18 cellular contexts compared by ENCODE assay signal in the genomic region with DNA sequence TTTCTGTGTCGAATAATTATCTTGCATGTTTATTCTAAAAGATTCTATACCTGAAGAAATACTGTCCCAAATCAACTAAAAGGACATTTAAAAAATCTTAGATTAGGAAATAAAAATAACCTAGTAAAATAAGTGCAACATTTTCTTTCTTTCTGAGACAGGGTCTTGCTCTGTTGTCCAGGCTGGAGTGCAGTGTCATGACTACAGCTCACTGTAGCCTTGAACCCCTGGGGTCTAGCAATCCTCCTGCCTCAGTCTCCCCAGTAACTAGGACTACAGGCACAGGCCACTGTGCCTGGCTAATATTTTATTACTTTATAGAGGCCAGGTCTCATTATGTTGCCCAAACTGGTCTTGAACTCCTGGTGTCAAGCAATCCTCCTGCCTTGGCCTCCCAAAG. TPM values are rescaled to one million over a fixed set of nuclear protein-coding genes. Genes with fewer than 3 reads are reported as not detected.
DNase-seq lines count a peak whose midpoint lies in the region; ATAC-seq, FAIRE-seq and TF ChIP-seq lines count a peak whose summit lies in the region.
"Had no signal": no experiment of that assay in that cellular context is flagged by ENCODE, and none has a peak within 500 bp of the region (broad histone marks: within the 10 kb centered on the region; RNA-seq: fewer than 3 reads in every experiment).

No MANE protein-coding gene starts in this region.

- H3K27me3 ChIP-seq in heart left ventricle (no peaks in the 10 kb centered on the region), HepG2 (ENCODE audit: control insufficient read depth in 1 of 2, insufficient read depth in 2 of 2, low read length in 2 of 2) (no peaks in the 10 kb centered on the region), right lobe of liver (no peaks in the 10 kb centered on the region), lower lobe of right lung (ENCODE audit: low read depth) (no peaks in the 10 kb centered on the region)

- 82 to 94% (median 84%) methylated on average over 1 of the region's 1 CpG for WGBS in heart left ventricle, 4 donors
- 100% methylated on average over 1 of the region's 1 CpG for WGBS in HepG2 (ENCODE audit: low lambda C conversion rate)
- WGBS in right lobe of liver (ENCODE audit: insufficient coverage, low coverage, low lambda C conversion rate, missing lambda C conversion rate): 75% methylated on average over 1 of the region's 1 CpG

- peak overlapping the region in 7 of 12 donors; percentile 4 to 66 (median 59) for H3K27ac ChIP-seq in heart left ventricle
- H3K27ac ChIP-seq in HepG2 (ENCODE audit: extremely low read length, insufficient read depth, low read length): no peak overlapping the region
- no peak overlapping the region for H3K27ac ChIP-seq in right lobe of liver
- H3K27ac ChIP-seq in lower lobe of right lung: peak overlapping the region; percentile 51
- H3K27ac ChIP-seq: 22Rv1, A549, C4-2B had no signal

- no peak overlapping the region for H3K4me3 ChIP-seq in heart left ventricle
- no peak overlapping the region for H3K4me3 ChIP-seq in HepG2 (replicated peaks in 1 of 3; ENCODE audit: insufficient read depth in 1 of 3, low read depth in 2 of 3, low read length in 3 of 3)
- no peak overlapping the region for H3K4me3 ChIP-seq in right lobe of liver
- H3K4me3 ChIP-seq in lower lobe of right lung: no peak overlapping the region
- H3K4me3 ChIP-seq: A549 had no signal

- H3K4me2 ChIP-seq in HepG2 (ENCODE audit: low read depth, low read length): no peak overlapping the region
- H3K4me2 ChIP-seq: A549 had no signal

- H3K36me3 ChIP-seq in heart left ventricle: peaks cover 0 to 67% (median 33%) of the 10 kb centered on the region in 9 donors
- peaks cover under 1 to 60% of the 10 kb centered on the region in 2 experiments; a peak in 4 of 5 replicates for H3K36me3 ChIP-seq in HepG2 (replicated peaks in 1 of 2; ENCODE audit: control insufficient read depth in 1 of 2, insufficient read depth in 2 of 2, low read length in 2 of 2)
- H3K36me3 ChIP-seq in right lobe of liver: peaks cover 0 to 5% (median 0%) of the 10 kb centered on the region in 4 donors
- H3K36me3 ChIP-seq in lower lobe of right lung: peaks cover 59% of the 10 kb centered on the region

- H2AFZ ChIP-seq in HepG2 (ENCODE audit: low read length): no peak overlapping the region

- in situ Hi-C loops in HepG2 (cut with HindIII; ENCODE audit: extremely low pct_ligation_motif_present, low pct_unique_long_range_greater_than_20kb): no loop called here

- TF ChIP-seq POLR2A in heart left ventricle (IDR thresholded peaks at IDR 0.05) (no peak), HepG2 (IDR thresholded peaks at IDR 0.05; ENCODE audit: insufficient read depth in 1 of 2, low read depth in 2 of 2, low read length in 2 of 2) (no peak), right lobe of liver (IDR thresholded peaks at IDR 0.05) (no peak)

- intact Hi-C loops in heart left ventricle (cut with DNase I): no loop called here
- intact Hi-C loops in Right ventricle myocardium superior (cut with DNase I): no loop called here
- intact Hi-C loops in HepG2 (cut with micrococcal nuclease; ENCODE audit: unreplicated experiment): no loop called here
- intact Hi-C loops in right lobe of liver (cut with DNase I): no loop called here
- intact Hi-C loops in lower lobe of right lung (cut with DNase I): no loop called here

- TF ChIP-seq CTCF in heart left ventricle (IDR thresholded peaks at IDR 0.05) (no peak), HepG2 (CRISPR knock-in tag; IDR thresholded peaks at IDR 0.05) (no peak), right lobe of liver (IDR thresholded peaks at IDR 0.05) (no peak), lower lobe of right lung (IDR thresholded peaks at IDR 0.05) (no peak)

- DNase-seq in heart left ventricle (no peak), Right ventricle myocardium superior (no peak), HepG2 (ENCODE audit: low spot score) (no peak), right lobe of liver (no peak), lower lobe of right lung (no peak), NCI-H2107 (lab: John Stamatoyannopoulos, UW) (no peak), NCI-H2196 (lab: John Stamatoyannopoulos, UW; ENCODE audit: unreplicated experiment) (no peak)
- DNase-seq: AML-193; Caco-2; CD4-positive, alpha-beta T cell; H9 had no signal

- BruUV-seq in HepG2 (replicated peaks; lab: Mats Ljungman, UMichigan): no TSS peak

- no peaks in the 10 kb centered on the region for H4K20me1 ChIP-seq in HepG2 (ENCODE audit: insufficient read depth, low read length)

- ATAC-seq in heart left ventricle (no peak), Right ventricle myocardium superior (ENCODE audit: poor library complexity) (no peak), HepG2 (no peak), right lobe of liver (no peak), lower lobe of right lung (no peak)
- ATAC-seq: A549 had no signal

- peaks cover 0 to 14% (median 5%) of the 10 kb centered on the region in 12 donors for H3K4me1 ChIP-seq in heart left ventricle
- peaks cover 15% of the 10 kb centered on the region for H3K4me1 ChIP-seq in HepG2 (ENCODE audit: insufficient read depth, low read length)
- no peaks in the 10 kb centered on the region for H3K4me1 ChIP-seq in right lobe of liver
- peaks cover 5% of the 10 kb centered on the region for H3K4me1 ChIP-seq in lower lobe of right lung
- H3K4me1 ChIP-seq: A549, Caco-2 had no signal

- no peak overlapping the region for H3K9ac ChIP-seq in HepG2 (ENCODE audit: insufficient read depth, low read depth, low read length)

- TF ChIP-seq RAD21 in HepG2 (CRISPR knock-in tag; IDR thresholded peaks at IDR 0.05): no peak

- CTCF ChIA-PET in HepG2 (lab: Yijun Ruan, JAX; ENCODE audit: low intra/inter-chr PET ratio, low total read pairs): no interaction called here

- no peak for TF ChIP-seq EP300 in HepG2 (IDR thresholded peaks at IDR 0.05; ENCODE audit: low read depth in 2 of 2, low read length in 2 of 2)
- TF ChIP-seq EP300 in HepG2 (CRISPR knock-in tag; IDR thresholded peaks at IDR 0.05; ENCODE audit: borderline replicate concordance): no peak

- peaks cover 4% of the 10 kb centered on the region for H3K79me2 ChIP-seq in HepG2 (ENCODE audit: insufficient read depth, low read length)

- FAIRE-seq in HepG2 (lab: Jason Lieb, UNC): no peak
- FAIRE-seq: A549, D721Med, G401.6, GM12891, HTR-8/SVneo had no signal

- POLR2A ChIA-PET in HepG2 (lab: Yijun Ruan, JAX): no interaction called here

- H3K9me3 ChIP-seq in heart left ventricle (peaks cover 0 to 4% (median 0%) of the 10 kb centered on the region in 12 donors), HepG2 (ENCODE audit: low read length) (no peaks in the 10 kb centered on the region), right lobe of liver (no peaks in the 10 kb centered on the region), lower lobe of right lung (no peaks in the 10 kb centered on the region)
- H3K9me3 ChIP-seq: A549, Caco-2 had no signal

RNA-seq across cellular contexts. Expression of a gene that starts 48.7 kb away (rescaled TPM):
- total RNA-seq in heart left ventricle (10 to 100 TPM; 13.3 to 24.2 (median 20.3) TPM), Right ventricle myocardium superior (16.8 TPM), HepG2 (2016; rRNA removed; fragmentation: Illumina TruSeq; extraction: Trizol) (80.1 and 103 TPM in 2 replicates), right lobe of liver (10 to 100 TPM; 13.5 to 19.3 (median 14.6) TPM), lower lobe of right lung (26.4 TPM)
- polyA plus RNA-seq in heart left ventricle (10 to 100 TPM; 10.2 to 21.2 TPM), HepG2 (2011; rRNA removed) (19.6 and 23.4 TPM in 2 replicates)
- 37.4 and 43.4 TPM in 2 replicates for total RNA-seq in HepG2 (2016; cell fraction: cytosol; rRNA removed; fragmentation: Illumina TruSeq; extraction: Trizol; ENCODE audit: low read depth)
- 81.0 and 99.9 TPM in 2 replicates for total RNA-seq in HepG2 (2016; cell fraction: insoluble cytoplasmic fraction; rRNA removed; fragmentation: Illumina TruSeq; extraction: Trizol)
- 77.6 and 80.4 TPM in 2 replicates for total RNA-seq in HepG2 (2016; cell fraction: membrane; rRNA removed; fragmentation: Illumina TruSeq; extraction: Trizol)
- 80.5 and 89.7 TPM in 2 replicates for total RNA-seq in HepG2 (2016; cell fraction: nucleus; rRNA removed; fragmentation: Illumina TruSeq; extraction: Trizol)
- 9.3 and 13.2 TPM in 2 replicates for polyA plus RNA-seq in HepG2 (2011; cell fraction: cytosol; rRNA removed)
- 14.0 and 14.7 TPM in 2 replicates for polyA plus RNA-seq in HepG2 (2011; cell fraction: nucleus; rRNA removed)
- polyA plus RNA-seq in HepG2 (2012): 35.1 and 43.4 TPM in 2 replicates
- polyA plus RNA-seq in HepG2 (2016; cell fraction: cytosol; fragmentation: Illumina TruSeq; extraction: Trizol; ENCODE audit: low read depth): 37.5 and 43.9 TPM in 2 replicates
- 94.9 and 98.5 TPM in 2 replicates for polyA plus RNA-seq in HepG2 (2016; cell fraction: insoluble cytoplasmic fraction; fragmentation: Illumina TruSeq; extraction: Trizol; ENCODE audit: low read depth)
- 69.8 and 72.8 TPM in 2 replicates for polyA plus RNA-seq in HepG2 (2016; cell fraction: membrane; fragmentation: Illumina TruSeq; extraction: Trizol; ENCODE audit: low read depth)
- 103 and 104 TPM in 2 replicates for polyA plus RNA-seq in HepG2 (2016; cell fraction: nucleus; fragmentation: Illumina TruSeq; extraction: Trizol; ENCODE audit: insufficient read depth, low read depth)
- 8.6 and 10.2 TPM in 2 replicates for polyA minus RNA-seq in HepG2 (2011; rRNA and poly(A)+ RNA removed; ENCODE audit: low replicate concordance)
- polyA minus RNA-seq in HepG2 (2011; cell fraction: cytosol; rRNA and poly(A)+ RNA removed): 11.7 and 12.2 TPM in 2 replicates
- polyA minus RNA-seq in HepG2 (2011; cell fraction: nucleus; rRNA and poly(A)+ RNA removed): 49.2 and 63.3 TPM in 2 replicates

RNA-seq across cellular contexts. Expression of a gene that starts 48.9 kb away (rescaled TPM):
- 10 to 100 TPM; 15.2 to 28.6 (median 20.8) TPM for total RNA-seq in heart left ventricle
- polyA plus RNA-seq in heart left ventricle: 10 to 100 TPM; 15.4 to 18.8 TPM
- total RNA-seq in Right ventricle myocardium superior: 17.9 TPM
- total RNA-seq in HepG2 (2016; rRNA removed; fragmentation: Illumina TruSeq; extraction: Trizol): 43.5 and 56.0 TPM in 2 replicates
- total RNA-seq in HepG2 (2016; cell fraction: cytosol; rRNA removed; fragmentation: Illumina TruSeq; extraction: Trizol; ENCODE audit: low read depth): 14.4 and 15.3 TPM in 2 replicates
- total RNA-seq in HepG2 (2016; cell fraction: insoluble cytoplasmic fraction; rRNA removed; fragmentation: Illumina TruSeq; extraction: Trizol): 43.0 and 58.6 TPM in 2 replicates
- 26.8 and 30.0 TPM in 2 replicates for total RNA-seq in HepG2 (2016; cell fraction: membrane; rRNA removed; fragmentation: Illumina TruSeq; extraction: Trizol)
- total RNA-seq in HepG2 (2016; cell fraction: nucleus; rRNA removed; fragmentation: Illumina TruSeq; extraction: Trizol): 46.7 and 53.3 TPM in 2 replicates
- polyA plus RNA-seq in HepG2 (2011; rRNA removed): 14.4 and 21.8 TPM in 2 replicates
- 8.2 and 10.9 TPM in 2 replicates for polyA plus RNA-seq in HepG2 (2011; cell fraction: cytosol; rRNA removed)
- polyA plus RNA-seq in HepG2 (2011; cell fraction: nucleus; rRNA removed): 11.9 and 14.1 TPM in 2 replicates
- 8.8 and 16.2 TPM in 2 replicates for polyA plus RNA-seq in HepG2 (2012)
- polyA plus RNA-seq in HepG2 (2016; cell fraction: cytosol; fragmentation: Illumina TruSeq; extraction: Trizol; ENCODE audit: low read depth): 10.6 and 10.7 TPM in 2 replicates
- polyA plus RNA-seq in HepG2 (2016; cell fraction: insoluble cytoplasmic fraction; fragmentation: Illumina TruSeq; extraction: Trizol; ENCODE audit: low read depth): 54.2 and 57.0 TPM in 2 replicates
- 15.8 and 20.8 TPM in 2 replicates for polyA plus RNA-seq in HepG2 (2016; cell fraction: membrane; fragmentation: Illumina TruSeq; extraction: Trizol; ENCODE audit: low read depth)
- polyA plus RNA-seq in HepG2 (2016; cell fraction: nucleus; fragmentation: Illumina TruSeq; extraction: Trizol; ENCODE audit: insufficient read depth, low read depth): 41.2 and 46.6 TPM in 2 replicates
- 9.6 and 17.7 TPM in 2 replicates for polyA minus RNA-seq in HepG2 (2011; rRNA and poly(A)+ RNA removed; ENCODE audit: low replicate concordance)
- 7.4 and 9.8 TPM in 2 replicates for polyA minus RNA-seq in HepG2 (2011; cell fraction: cytosol; rRNA and poly(A)+ RNA removed)
- polyA minus RNA-seq in HepG2 (2011; cell fraction: nucleus; rRNA and poly(A)+ RNA removed): 39.0 TPM in 2 replicates
- total RNA-seq in right lobe of liver: 10 to 100 TPM in 3 of 6 experiments, 1 to 10 TPM in 3; 7.7 to 12.7 (median 9.8) TPM
- 16.6 TPM for total RNA-seq in lower lobe of right lung

Comparison
In these comparisons a context has a peak if more than half of its experiments do, and no peak if none do; other contexts are left out.
1. H3K27ac ChIP-seq: peak in heart left ventricle (7 of 12) and lower lobe of right lung (single experiment); none in HepG2 (single experiment) and right lobe of liver (0 of 3).